20 cellular contexts compared by ENCODE assay signal in the genomic region with DNA sequence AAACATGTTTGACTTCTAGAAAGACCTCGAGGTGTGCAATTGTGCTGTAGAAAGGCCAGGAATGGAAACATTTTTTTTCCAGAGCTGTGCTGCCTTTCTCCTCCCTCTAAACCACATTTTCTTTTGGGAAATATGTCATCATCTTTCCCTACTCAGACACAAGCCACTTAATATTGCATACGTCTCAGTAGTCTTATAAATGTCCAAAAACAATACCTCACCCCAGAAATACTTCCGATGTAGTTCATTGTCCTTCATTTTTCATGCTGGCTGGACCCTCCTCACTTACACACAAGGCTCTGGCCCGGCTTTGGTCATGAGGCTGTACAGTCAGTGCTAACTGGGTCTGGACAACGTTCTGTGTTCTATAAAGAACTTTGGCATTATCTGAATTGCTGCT.
DNase-seq lines count a peak whose midpoint lies in the region; ATAC-seq and TF ChIP-seq lines count a peak whose summit lies in the region.
"Had no signal": no experiment of that assay in that cellular context is flagged by ENCODE, and none has a peak within 500 bp of the region (broad histone marks: within the 10 kb centered on the region; RNA-seq: fewer than 3 reads in every experiment).

No MANE protein-coding gene starts in this region.

- no peaks in the 10 kb centered on the region for H4K20me1 ChIP-seq in smooth muscle cell (ENCODE audit: low read depth)

- H3K36me3 ChIP-seq in heart left ventricle (no peaks in the 10 kb centered on the region), smooth muscle cell (ENCODE audit: low read depth) (no peaks in the 10 kb centered on the region)
- H3K36me3 ChIP-seq: ovary, suprapubic skin had no signal

- no peak overlapping the region for H3K4me3 Mint-ChIP-seq in activated T-cell treated with anti-CD3 and anti-CD28 coated beads, Interleukin-2, amount 50 U/mL, for 24 hours
- H3K4me3 Mint-ChIP-seq: activated CD8-positive, alpha-beta memory T cell treated with anti-CD3 and anti-CD28 coated beads, Interleukin-2, amount 10 ng/mL, durations not matched to agents 7 days and 5 days; T-helper 1 cell treated with Interleukin-12 subunit alpha and Interleukin-12 subunit beta and Interleukin-4 antibody, amounts not matched to agents 30 μg/mL and 1 μg/mL, for 36 hours had no signal

- H3K4me1 Mint-ChIP-seq in activated T-cell treated with anti-CD3 and anti-CD28 coated beads, Interleukin-2, amount 50 U/mL, for 24 hours (ENCODE audit: low read depth): peaks cover 17% of the 10 kb centered on the region

- TF ChIP-seq CTCF in heart left ventricle (IDR thresholded peaks at IDR 0.05) (no peak), astrocyte of the spinal cord (IDR thresholded peaks at IDR 0.05; ENCODE audit: low read depth, low read length) (no peak), smooth muscle cell (IDR thresholded peaks at IDR 0.05; ENCODE audit: borderline replicate concordance, insufficient read depth, poor library complexity, severe bottlenecking) (no peak)

- H3K4me1 ChIP-seq in heart left ventricle (peaks cover 0 to 10% (median 2%) of the 10 kb centered on the region in 12 donors), smooth muscle cell (ENCODE audit: low read depth) (no peaks in the 10 kb centered on the region)
- H3K4me1 ChIP-seq: suprapubic skin had no signal

- H3F3A ChIP-seq in smooth muscle cell (ENCODE audit: low read depth): no peaks in the 10 kb centered on the region

- no peaks in the 10 kb centered on the region for H3K79me2 ChIP-seq in smooth muscle cell (ENCODE audit: low read depth)

- intact Hi-C loops in heart left ventricle (cut with DNase I) (no loop called here), left ventricle myocardium superior (cut with micrococcal nuclease) (no loop called here)

- no peaks in the 10 kb centered on the region for H3K36me3 Mint-ChIP-seq in activated T-cell treated with anti-CD3 and anti-CD28 coated beads, Interleukin-2, amount 50 U/mL, for 24 hours (ENCODE audit: low read depth)

- peak overlapping the region; percentile 9 for H3K4me2 ChIP-seq in smooth muscle cell

- H3K9ac ChIP-seq in smooth muscle cell (ENCODE audit: low read depth): no peak overlapping the region

- no peaks in the 10 kb centered on the region for H3K9me3 Mint-ChIP-seq in activated T-cell treated with anti-CD3 and anti-CD28 coated beads, Interleukin-2, amount 50 U/mL, for 24 hours
- H3K9me3 Mint-ChIP-seq: T-helper 1 cell treated with Interleukin-12 subunit alpha and Interleukin-12 subunit beta and Interleukin-4 antibody, amounts not matched to agents 30 μg/mL and 1 μg/mL, for 36 hours had no signal

- H3K27me3 Mint-ChIP-seq in activated T-cell treated with anti-CD3 and anti-CD28 coated beads, Interleukin-2, amount 50 U/mL, for 24 hours: no peaks in the 10 kb centered on the region

- H3K27ac ChIP-seq in heart left ventricle (peak overlapping the region in 7 of 12 donors; percentile 6 to 74 (median 45)), smooth muscle cell (ENCODE audit: low read depth) (peak overlapping the region; percentile 59)
- H3K27ac ChIP-seq: C4-2B, epithelial cell of prostate, ovary, suprapubic skin had no signal

- DNase-seq in heart left ventricle: no peak
- DNase-seq in left ventricle myocardium superior: no peak
- DNase-seq in astrocyte of the spinal cord (ENCODE audit: low read depth, low spot score): peak; percentile 10
- peak; percentile 17 for DNase-seq in hepatic stellate cell (ENCODE audit: low spot score)
- no peak for DNase-seq in smooth muscle cell (lab: John Stamatoyannopoulos, UW; ENCODE audit: unreplicated experiment)
- no peak for DNase-seq in activated T-cell treated with anti-CD3 and anti-CD28 coated beads, Interleukin-2, amount 50 U/mL, for 24 hours
- no peak for DNase-seq in activated T-cell treated with anti-CD3 and anti-CD28 coated beads, Interleukin-2, amount 50 U/mL, for 48 hours
- DNase-seq: ACHN; activated CD4-positive, alpha-beta T cell treated with anti-CD3 and anti-CD28 coated beads for 48 hours; activated CD8-positive, alpha-beta memory T cell treated with anti-CD3 and anti-CD28 coated beads, Interleukin-2, amount 10 ng/mL, durations not matched to agents 7 days and 5 days; central memory CD4-positive, alpha-beta T cell; kidney; NK-92 treated with Interleukin-12 subunit alpha and Interleukin-12 subunit beta, amount 100 ng/mL, for 24 hours; ovary had no signal

- in situ Hi-C loops in astrocyte of the spinal cord (cut with HindIII; ENCODE audit: low sequenced_read_pairs): no loop called here

- peaks cover 0 to 4% (median 0%) of the 10 kb centered on the region in 12 donors for H3K9me3 ChIP-seq in heart left ventricle
- no peaks in the 10 kb centered on the region for H3K9me3 ChIP-seq in smooth muscle cell (replicated peaks; ENCODE audit: low read depth)
- H3K9me3 ChIP-seq: ovary, suprapubic skin had no signal

- no peak for TF ChIP-seq POLR2A in heart left ventricle (IDR thresholded peaks at IDR 0.05)

- H3K27ac Mint-ChIP-seq in activated T-cell treated with anti-CD3 and anti-CD28 coated beads, Interleukin-2, amount 50 U/mL, for 24 hours: no peak overlapping the region
- H3K27ac Mint-ChIP-seq: activated CD8-positive, alpha-beta memory T cell treated with anti-CD3 and anti-CD28 coated beads, Interleukin-2, amount 10 ng/mL, durations not matched to agents 7 days and 5 days; T-helper 1 cell treated with Interleukin-12 subunit alpha and Interleukin-12 subunit beta and Interleukin-4 antibody, amounts not matched to agents 30 μg/mL and 1 μg/mL, for 36 hours had no signal

- 39 to 57% (median 47%) methylated on average over 5 of the region's 5 CpGs for WGBS in heart left ventricle, 4 donors
- 41% methylated on average over 5 of the region's 5 CpGs for WGBS in smooth muscle cell (ENCODE audit: low lambda C conversion rate)

- H2AFZ ChIP-seq in smooth muscle cell (ENCODE audit: low read depth): peak overlapping the region; percentile 35

- H3K27me3 ChIP-seq in heart left ventricle (no peaks in the 10 kb centered on the region), smooth muscle cell (ENCODE audit: low read depth) (no peaks in the 10 kb centered on the region)
- H3K27me3 ChIP-seq: ovary, suprapubic skin had no signal

- peak in 3 of 4 donors; percentile 34 to 53 (median 48) for ATAC-seq in heart left ventricle
- no peak for ATAC-seq in left ventricle myocardium superior
- no peak for ATAC-seq in GM18909 (IDR thresholded peaks at IDR 0.05; ENCODE audit: poor library complexity, unreplicated experiment)
- ATAC-seq: activated CD8-positive, alpha-beta memory T cell treated with anti-CD3 and anti-CD28 coated beads, Interleukin-2, amount 10 ng/mL, durations not matched to agents 7 days and 5 days; Panc1 had no signal

- H3K4me3 ChIP-seq in heart left ventricle: no peak overlapping the region
- H3K4me3 ChIP-seq in astrocyte of the spinal cord (ENCODE audit: low read depth, low read length): no peak overlapping the region
- H3K4me3 ChIP-seq in smooth muscle cell: no peak overlapping the region
- H3K4me3 ChIP-seq: ovary, suprapubic skin had no signal

Comparison
In these comparisons a context has a peak if more than half of its experiments do, and no peak if none do; other contexts are left out.
1. ATAC-seq: peak in heart left ventricle (3 of 4); none in left ventricle myocardium superior (single experiment) and GM18909 (single experiment).
2. DNase-seq: peak in astrocyte of the spinal cord (single experiment) and hepatic stellate cell (single experiment); none in heart left ventricle (0 of 5), left ventricle myocardium superior (single experiment), smooth muscle cell (single experiment), activated T-cell treated with anti-CD3 and anti-CD28 coated beads, Interleukin-2, amount 50 U/mL, for 24 hours (single experiment) and activated T-cell treated with anti-CD3 and anti-CD28 coated beads, Interleukin-2, amount 50 U/mL, for 48 hours (0 of 2).